14 cellular contexts compared by ENCODE assay signal in the genomic region with DNA sequence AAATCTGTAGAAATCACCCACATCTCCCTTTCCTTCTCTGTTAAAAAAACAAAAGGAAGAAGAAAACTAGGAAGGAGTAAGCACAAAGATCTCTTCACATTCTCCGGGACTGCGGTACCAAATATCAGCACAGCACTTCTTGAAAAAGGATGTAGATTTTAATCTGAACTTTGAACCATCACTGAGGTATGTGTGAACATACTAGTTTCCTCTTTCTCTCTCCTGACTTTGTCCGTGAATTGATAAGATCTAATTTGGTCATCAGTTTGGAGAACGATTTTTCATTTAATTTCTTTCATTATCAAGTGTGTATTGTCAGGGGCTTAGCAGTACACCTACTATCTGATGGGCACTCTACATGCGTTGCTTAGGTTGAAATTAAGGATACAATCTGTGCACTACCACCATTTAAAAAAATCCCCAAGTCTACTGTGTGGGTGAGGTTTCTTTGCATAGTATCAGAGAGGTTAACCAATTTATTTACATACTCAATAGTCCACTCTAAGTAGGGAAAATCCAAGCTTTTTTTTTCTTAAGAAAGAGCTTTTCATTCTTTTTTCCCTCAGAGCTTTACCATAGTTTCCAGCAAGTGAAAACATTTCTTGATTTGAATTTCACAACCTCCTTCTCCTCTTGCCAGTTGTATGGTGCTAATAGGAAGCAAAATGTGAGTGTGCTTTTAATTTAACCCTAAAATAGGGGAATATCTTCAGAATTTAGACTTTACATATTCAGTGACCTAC.
DNase-seq lines count a peak whose midpoint lies in the region; ATAC-seq and TF ChIP-seq lines count a peak whose summit lies in the region.
"Had no signal": no experiment of that assay in that cellular context is flagged by ENCODE, and none has a peak within 500 bp of the region (broad histone marks: within the 10 kb centered on the region; RNA-seq: fewer than 3 reads in every experiment).

No MANE protein-coding gene starts in this region.

- ATAC-seq in GM18519 (IDR thresholded peaks at IDR 0.05; ENCODE audit: low FRiP score, unreplicated experiment): peak; percentile 68
- ATAC-seq in GM21367 (IDR thresholded peaks at IDR 0.05; ENCODE audit: unreplicated experiment): peak; percentile 83
- ATAC-seq in HG03103 (IDR thresholded peaks at IDR 0.05; ENCODE audit: low read depth, unreplicated experiment): peak; percentile 71
- ATAC-seq in activated naive CD8-positive, alpha-beta T cell treated with anti-CD3 and anti-CD28 coated beads, Interleukin-2, amount 50 U/mL, for 24 hours: peak; percentile 79
- ATAC-seq in gastroesophageal sphincter: no peak

- no peaks in the 10 kb centered on the region for H3K9me3 Mint-ChIP-seq in activated naive CD8-positive, alpha-beta T cell treated with anti-CD3 and anti-CD28 coated beads, Interleukin-2, amount 50 U/mL, for 24 hours

- no peaks in the 10 kb centered on the region for H3K36me3 Mint-ChIP-seq in activated naive CD8-positive, alpha-beta T cell treated with anti-CD3 and anti-CD28 coated beads, Interleukin-2, amount 50 U/mL, for 24 hours (ENCODE audit: low read depth)
- H3K36me3 Mint-ChIP-seq: activated naive CD8-positive, alpha-beta T cell treated with anti-CD3 and anti-CD28 coated beads, Interleukin-2, amount 10 ng/mL, durations not matched to agents 7 days and 5 days had no signal

- TF ChIP-seq EP300 in gastroesophageal sphincter (IDR thresholded peaks at IDR 0.05): no peak

- no peaks in the 10 kb centered on the region for H3K36me3 ChIP-seq in brain microvascular endothelial cell (replicated peaks)
- H3K36me3 ChIP-seq in gastroesophageal sphincter: no peaks in the 10 kb centered on the region
- H3K36me3 ChIP-seq: upper lobe of left lung had no signal

- WGBS in gastroesophageal sphincter (ENCODE audit: low coverage in 1 of 2), 2 donors: 60 to 82% methylated on average over 5 of the region's 5 CpGs

- peaks cover 40% of the 10 kb centered on the region for H3K4me1 Mint-ChIP-seq in activated naive CD8-positive, alpha-beta T cell treated with anti-CD3 and anti-CD28 coated beads, Interleukin-2, amount 50 U/mL, for 24 hours

- DNase-seq in activated naive CD8-positive, alpha-beta T cell treated with anti-CD3 and anti-CD28 coated beads, Interleukin-2, amount 50 U/mL, for 24 hours: no peak
- DNase-seq in brain microvascular endothelial cell (no peak), NCI-H2029 (lab: John Stamatoyannopoulos, UW) (no peak), substantia nigra (lab: John Stamatoyannopoulos, UW) (no peak)
- DNase-seq: activated naive CD8-positive, alpha-beta T cell treated with anti-CD3 and anti-CD28 coated beads, Interleukin-2, amount 10 ng/mL, durations not matched to agents 7 days and 5 days; DMS79; erythroblast; NCI-H146; upper lobe of left lung had no signal

- no peak for TF ChIP-seq CTCF in brain microvascular endothelial cell (IDR thresholded peaks at IDR 0.05; ENCODE audit: low read depth, low read length, missing control alignments)
- no peak for TF ChIP-seq CTCF in gastroesophageal sphincter (IDR thresholded peaks at IDR 0.05)

- H3K4me3 ChIP-seq in brain microvascular endothelial cell (ENCODE audit: low read depth, low read length) (no peak overlapping the region), gastroesophageal sphincter (no peak overlapping the region)
- H3K4me3 ChIP-seq: lung, upper lobe of left lung had no signal

- no peak overlapping the region for H3K27ac ChIP-seq in brain microvascular endothelial cell
- no peak overlapping the region for H3K27ac ChIP-seq in substantia nigra (ENCODE audit: low read depth, low read length, poor library complexity, severe bottlenecking)
- no peak overlapping the region for H3K27ac ChIP-seq in gastroesophageal sphincter
- H3K27ac ChIP-seq: upper lobe of left lung had no signal

- H3K27me3 ChIP-seq in brain microvascular endothelial cell (replicated peaks): no peaks in the 10 kb centered on the region
- H3K27me3 ChIP-seq in gastroesophageal sphincter: peaks cover 5% of the 10 kb centered on the region
- H3K27me3 ChIP-seq: upper lobe of left lung had no signal

- peak overlapping the region; percentile 40 for H3K27ac Mint-ChIP-seq in activated naive CD8-positive, alpha-beta T cell treated with anti-CD3 and anti-CD28 coated beads, Interleukin-2, amount 50 U/mL, for 24 hours
- H3K27ac Mint-ChIP-seq: activated naive CD8-positive, alpha-beta T cell treated with anti-CD3 and anti-CD28 coated beads, Interleukin-2, amount 10 ng/mL, durations not matched to agents 7 days and 5 days had no signal

- peak overlapping the region; percentile 32 for H3K4me3 Mint-ChIP-seq in activated naive CD8-positive, alpha-beta T cell treated with anti-CD3 and anti-CD28 coated beads, Interleukin-2, amount 50 U/mL, for 24 hours
- H3K4me3 Mint-ChIP-seq: activated naive CD8-positive, alpha-beta T cell treated with anti-CD3 and anti-CD28 coated beads, Interleukin-2, amount 10 ng/mL, durations not matched to agents 7 days and 5 days had no signal

- no peaks in the 10 kb centered on the region for H3K4me1 ChIP-seq in gastroesophageal sphincter

- in situ Hi-C loops in brain microvascular endothelial cell (cut with HindIII; ENCODE audit: low pct_ligation_motif_present, low sequenced_read_pairs): no loop called here

- TF ChIP-seq POLR2A in gastroesophageal sphincter (IDR thresholded peaks at IDR 0.05): no peak

- peaks cover 0 to 8% (median 0%) of the 10 kb centered on the region in 3 donors for H3K9me3 ChIP-seq in gastroesophageal sphincter
- H3K9me3 ChIP-seq: upper lobe of left lung had no signal

- H3K27me3 Mint-ChIP-seq in activated naive CD8-positive, alpha-beta T cell treated with anti-CD3 and anti-CD28 coated beads, Interleukin-2, amount 50 U/mL, for 24 hours: peaks cover 11% of the 10 kb centered on the region
